25 cellular contexts compared by ENCODE assay signal in genomic region chr12:51744957-51745356, GRCh38.
A peak's percentile ranks its signal among the peaks of the same experiment; 100 is the strongest.
DNase-seq lines count a peak whose midpoint lies in the region; ATAC-seq, FAIRE-seq and TF ChIP-seq lines count a peak whose summit lies in the region.
"Had no signal": no experiment of that assay in that cellular context is flagged by ENCODE, and none has a peak within 500 bp of the region (broad histone marks: within the 10 kb centered on the region; RNA-seq: fewer than 3 reads in every experiment).

No MANE protein-coding gene starts in this region.

- TF ChIP-seq POLR2A in GM12878 (IDR thresholded peaks at IDR 0.05; ENCODE audit: low read depth, low read length) (no peak), endothelial cell of umbilical vein (IDR thresholded peaks at IDR 0.05; ENCODE audit: low read depth, low read length) (no peak)

- H3K79me2 ChIP-seq in GM12878 (ENCODE audit: control insufficient read depth, insufficient read depth, low read length) (no peaks in the 10 kb centered on the region), endothelial cell of umbilical vein (ENCODE audit: control insufficient read depth, insufficient read depth, low read length) (no peaks in the 10 kb centered on the region)

- in situ Hi-C loops in GM12878 (cut with MboI), result no loop called here

- DNase-seq in NCI-H82 (lab: John Stamatoyannopoulos, UW), result peak; percentile 3
- DNase-seq in NCI-H82 treated with DMSO at 0.1 percent for 48 hours (lab: John Stamatoyannopoulos, UW; ENCODE audit: unreplicated experiment), result no peak
- DNase-seq in GM12878 (ENCODE audit: low read depth, low spot score), result no peak
- no peak for DNase-seq in endothelial cell of umbilical vein (ENCODE audit: low read depth, low spot score)
- no peak for DNase-seq in mucosa of descending colon
- DNase-seq in COLO668 (lab: John Stamatoyannopoulos, UW; ENCODE audit: unreplicated experiment), result no peak
- DNase-seq in kidney glomerular epithelial cell (lab: John Stamatoyannopoulos, UW), result no peak
- no peak for DNase-seq in NCI-H1436 treated with DMSO at 0.1 percent for 48 hours (lab: John Stamatoyannopoulos, UW)
- DNase-seq: ACHN; BE2C; C1 segment of cervical spinal cord; Caco-2; Calu3; CD4-positive, alpha-beta memory T cell; CD4-positive, CD25-positive, alpha-beta regulatory T cell; CD8-positive, alpha-beta memory T cell; DMS153; DMS53; DMS79; DND-41; GDM1 had no signal

- TF ChIP-seq RAD21 in GM12878 (IDR thresholded peaks at IDR 0.05; ENCODE audit: insufficient read depth, low read depth, low read length), result no peak

- CTCF ChIA-PET in GM12878 (lab: Yijun Ruan, JAX), result no interaction called here
- CTCF ChIA-PET in endothelial cell of umbilical vein (lab: Charles Lee), result interaction anchor here (0.8 to 1.7 kb wide), 4 partner anchors 10 to 125 kb away, joined by 3 to 7 read pairs (median 5); a partner anchor contains a TSS

- RAD21 ChIA-PET in GM12878 (lab: Charles Lee; ENCODE audit: unreplicated experiment), result no interaction called here

- intact Hi-C loops in GM12878 (cut with micrococcal nuclease; ENCODE audit: unreplicated experiment), result no loop called here
- intact Hi-C loops in endothelial cell of umbilical vein (cut with micrococcal nuclease), result loop anchor here (1.0 to 5.0 kb wide), 4 partner anchors 9 to 142 kb away; partner anchors contain the start of gene ANKRD33
- intact Hi-C loops in mucosa of descending colon (cut with DNase I, micrococcal nuclease), result no loop called here

- no peaks in the 10 kb centered on the region for H3K9me1 ChIP-seq in endothelial cell of umbilical vein (replicated peaks; ENCODE audit: control insufficient read depth, extremely low read depth, insufficient read depth, low read length)

- dilution Hi-C loops in endothelial cell of umbilical vein (cut with MboI; ENCODE audit: extremely low pct_ligation_motif_present, low sequenced_read_pairs), result no loop called here

- no peaks in the 10 kb centered on the region for H3K36me3 ChIP-seq in GM12878 (ENCODE audit: control insufficient read depth in 2 of 2, insufficient read depth in 2 of 2, low read length in 1 of 2)
- H3K36me3 ChIP-seq in endothelial cell of umbilical vein (ENCODE audit: control insufficient read depth in 2 of 2, extremely low read depth in 1 of 2, insufficient read depth in 2 of 2, low read length in 2 of 2), result peaks cover 3 to 6% of the 10 kb centered on the region in 2 experiments
- H3K36me3 ChIP-seq in mucosa of descending colon (ENCODE audit: low read depth), result no peaks in the 10 kb centered on the region
- H3K36me3 ChIP-seq: BLaER1 had no signal

- H4K20me1 ChIP-seq in GM12878 (ENCODE audit: control insufficient read depth, insufficient read depth), result no peaks in the 10 kb centered on the region
- no peaks in the 10 kb centered on the region for H4K20me1 ChIP-seq in endothelial cell of umbilical vein (replicated peaks; ENCODE audit: control insufficient read depth, extremely low read depth, insufficient read depth, low read length)
- H4K20me1 ChIP-seq: BLaER1 had no signal

- POLR2A ChIA-PET in GM12878 (lab: Charles Lee) (no interaction called here), endothelial cell of umbilical vein (lab: Charles Lee) (interaction anchor here (1.2 kb wide), 1 partner anchor 8 kb away, joined by 4 read pairs; no protein-coding TSS in a partner anchor)

- ATAC-seq in GM12878 (no peak), mucosa of descending colon (peak; percentile 84)

- H3K9me3 ChIP-seq in GM12878 (replicated peaks; ENCODE audit: control insufficient read depth, insufficient read depth, low read length) (no peaks in the 10 kb centered on the region), endothelial cell of umbilical vein (replicated peaks; ENCODE audit: control insufficient read depth, insufficient read depth, low read length) (no peaks in the 10 kb centered on the region), mucosa of descending colon (peaks cover 10% of the 10 kb centered on the region)
- H3K9me3 ChIP-seq: BE2C, Caco-2 had no signal

- H2AFZ ChIP-seq in GM12878 (ENCODE audit: control insufficient read depth, low read depth, low read length) (no peak overlapping the region), endothelial cell of umbilical vein (ENCODE audit: low read depth, low read length) (no peak overlapping the region)

- H3K4me3 ChIP-seq in GM12878 (no peak overlapping the region), endothelial cell of umbilical vein (replicated peaks in 1 of 3; ENCODE audit: insufficient read depth in 1 of 3, low read depth in 1 of 3, low read length in 3 of 3) (no peak overlapping the region), mucosa of descending colon (no peak overlapping the region)
- H3K4me3 ChIP-seq: BLaER1 had no signal

- H3K4me2 ChIP-seq in GM12878 (ENCODE audit: control insufficient read depth, insufficient read depth), result no peak overlapping the region
- H3K4me2 ChIP-seq in endothelial cell of umbilical vein (ENCODE audit: insufficient read depth, low read length), result peak overlapping the region; percentile 57
- H3K4me2 ChIP-seq: BLaER1 had no signal

- BruUV-seq in GM12878 (replicated peaks; lab: Mats Ljungman, UMichigan), result no TSS peak
- BruUV-seq in endothelial cell of umbilical vein (replicated peaks; lab: Mats Ljungman, UMichigan), result no TSS peak

- no peaks in the 10 kb centered on the region for H3K4me1 ChIP-seq in GM12878 (ENCODE audit: control insufficient read depth, insufficient read depth, low read length)
- H3K4me1 ChIP-seq in endothelial cell of umbilical vein (ENCODE audit: control insufficient read depth, extremely low read depth, insufficient read depth, low read length), result peaks cover 20% of the 10 kb centered on the region
- H3K4me1 ChIP-seq in mucosa of descending colon (ENCODE audit: low read depth), result peaks cover 16% of the 10 kb centered on the region
- H3K4me1 ChIP-seq: BE2C had no signal

- WGBS in GM12878 (ENCODE audit: insufficient coverage, insufficient replicate concordance, low lambda C conversion rate, missing lambda C conversion rate), result 0% methylated on average over 1 of the region's 1 CpG

- peaks cover 0 to 2% of the 10 kb centered on the region in 2 experiments; a peak in 1 of 4 replicates for H3K27me3 ChIP-seq in GM12878 (replicated peaks in 1 of 2; ENCODE audit: control insufficient read depth in 2 of 2, insufficient read depth in 2 of 2, low read length in 1 of 2)
- H3K27me3 ChIP-seq in endothelial cell of umbilical vein (ENCODE audit: control insufficient read depth in 2 of 2, insufficient read depth in 2 of 2, low read length in 2 of 2), result no peaks in the 10 kb centered on the region
- H3K27me3 ChIP-seq: BE2C, BLaER1 had no signal

- H3K27ac ChIP-seq in GM12878 (ENCODE audit: control insufficient read depth, insufficient read depth), result no peak overlapping the region
- H3K27ac ChIP-seq in endothelial cell of umbilical vein (ENCODE audit: insufficient read depth, low read depth, low read length), result peak overlapping the region; percentile 77
- H3K27ac ChIP-seq: 22Rv1, BLaER1 had no signal

- H3K9ac ChIP-seq in GM12878 (ENCODE audit: control insufficient read depth, insufficient read depth, low read length) (no peak overlapping the region), endothelial cell of umbilical vein (replicated peaks; ENCODE audit: extremely low read depth, insufficient read depth, low read length) (peak overlapping the region; percentile 17)
- H3K9ac ChIP-seq: BLaER1 had no signal

- FAIRE-seq in GM12878 (lab: Jason Lieb, UNC) (peak; percentile 49), endothelial cell of umbilical vein (lab: Jason Lieb, UNC) (no peak)
- FAIRE-seq: D721Med, GM12891 had no signal

- TF ChIP-seq EP300 in GM12878 (IDR thresholded peaks at IDR 0.05; ENCODE audit: borderline replicate concordance in 1 of 2, control insufficient read depth in 1 of 2, low read depth in 2 of 2, low read length in 2 of 2), result no peak

- SMC1A ChIA-PET in GM12878 (lab: Charles Lee; ENCODE audit: uncharacterized antibody, unreplicated experiment), result no interaction called here

- TF ChIP-seq CTCF in GM12878 (IDR thresholded peaks at IDR 0.05 in 2 of 3, conservative IDR thresholded peaks at IDR 0.05 in 1 of 3; ENCODE audit: control insufficient read depth in 2 of 3, extremely low read depth in 1 of 3, insufficient read depth in 1 of 3, low read depth in 3 of 3, low read length in 3 of 3) (no peak), endothelial cell of umbilical vein (IDR thresholded peaks at IDR 0.05; ENCODE audit: extremely low read depth in 1 of 2, insufficient read depth in 1 of 2, low read depth in 1 of 2, low read length in 2 of 2) (no peak), mucosa of descending colon (IDR thresholded peaks at IDR 0.05) (no peak)

TF ChIP-seq in endothelial cell of umbilical vein, 7 proteins besides CTCF, POLR2A, EP300 and RAD21:
- TF ChIP-seq EZH2 (IDR thresholded peaks at IDR 0.05; ENCODE audit: borderline replicate concordance, low read depth, low read length, severe bottlenecking) (no peak), GATA2 (IDR thresholded peaks at IDR 0.05; ENCODE audit: insufficient read depth, insufficient read length, low read depth, low read length) (no peak), MAX (IDR thresholded peaks at IDR 0.05; ENCODE audit: insufficient read depth, insufficient read length) (no peak), FOS (IDR thresholded peaks at IDR 0.05; ENCODE audit: borderline replicate concordance, insufficient read depth, low read length) (no peak), JUN (IDR thresholded peaks at IDR 0.05; ENCODE audit: borderline replicate concordance, insufficient read depth, insufficient read length, low read depth) (no peak), MYC (IDR thresholded peaks at IDR 0.05; ENCODE audit: low read depth, low read length) (no peak), POLR2AphosphoS5 (IDR thresholded peaks at IDR 0.05; ENCODE audit: insufficient read depth, low read depth, low read length) (no peak)
TF ChIP-seq in endothelial cell of umbilical vein: peak in this region for 0.
